Comparison of ENCODE assay signal across 14 cellular contexts in the genomic region with DNA sequence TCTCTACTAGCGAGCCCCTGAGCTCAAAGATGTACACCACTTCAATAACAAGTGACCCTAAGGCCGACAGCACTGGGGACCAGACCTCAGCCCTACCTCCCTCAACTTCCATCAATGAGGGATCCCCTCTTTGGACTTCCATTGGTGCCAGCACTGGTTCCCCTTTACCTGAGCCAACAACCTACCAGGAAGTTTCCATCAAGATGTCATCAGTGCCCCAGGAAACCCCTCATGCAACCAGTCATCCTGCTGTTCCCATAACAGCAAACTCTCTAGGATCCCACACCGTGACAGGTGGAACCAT. TPM values are rescaled to one million over a fixed set of nuclear protein-coding genes. Genes with fewer than 3 reads are reported as not detected.
DNase-seq lines count a peak whose midpoint lies in the region; ATAC-seq, FAIRE-seq and TF ChIP-seq lines count a peak whose summit lies in the region.
"Had no signal": no experiment of that assay in that cellular context is flagged by ENCODE, and none has a peak within 500 bp of the region (broad histone marks: within the 10 kb centered on the region; RNA-seq: fewer than 3 reads in every experiment).

No MANE protein-coding gene starts in this region.

- H4K20me1 ChIP-seq in neural progenitor cell (ENCODE audit: low read depth): no peaks in the 10 kb centered on the region

- peak in 1 of 5 donors; percentile 29 for DNase-seq in CD8-positive, alpha-beta memory T cell
- DNase-seq in Jurkat, Clone E6-1 (ENCODE audit: low read depth, low spot score): no peak
- DNase-seq in activated naive CD8-positive, alpha-beta T cell treated with anti-CD3 and anti-CD28 coated beads, Interleukin-2, amount 10 ng/mL, durations not matched to agents 7 days and 5 days: no peak
- DNase-seq in neural progenitor cell (ENCODE audit: low spot score) (no peak), NCI-H187 treated with DMSO at 0.1 percent for 48 hours (lab: John Stamatoyannopoulos, UW) (no peak), NCI-H748 treated with DMSO at 0.1 percent for 48 hours (lab: John Stamatoyannopoulos, UW) (no peak), small intestine (no peak), NCI-H2081 treated with DMSO at 0.1 percent for 48 hours (lab: John Stamatoyannopoulos, UW) (no peak)
- DNase-seq: Calu3, caudate nucleus, foreskin melanocyte, NCI-H510A, SK-N-SH had no signal

- TF ChIP-seq CTCF in neural progenitor cell (IDR thresholded peaks at IDR 0.05): no peak

- H3K27me3 Mint-ChIP-seq in CD8-positive, alpha-beta memory T cell: peaks cover 0 to 9% of the 10 kb centered on the region in 2 donors
- H3K27me3 Mint-ChIP-seq in activated naive CD8-positive, alpha-beta T cell treated with anti-CD3 and anti-CD28 coated beads, Interleukin-2, amount 10 ng/mL, durations not matched to agents 7 days and 5 days: no peaks in the 10 kb centered on the region
- peaks cover 12% of the 10 kb centered on the region for H3K27me3 Mint-ChIP-seq in neural progenitor cell (ENCODE audit: insufficient read depth, low read depth)

- no peak overlapping the region for H3K9ac ChIP-seq in neural progenitor cell
- H3K9ac ChIP-seq: SK-N-SH had no signal

- H3K27me3 ChIP-seq in CD8-positive, alpha-beta memory T cell (ENCODE audit: insufficient read depth, low read length, poor library complexity, severe bottlenecking): no peaks in the 10 kb centered on the region
- no peaks in the 10 kb centered on the region for H3K27me3 ChIP-seq in neural progenitor cell
- no peaks in the 10 kb centered on the region for H3K27me3 ChIP-seq in small intestine (ENCODE audit: control insufficient read depth in 2 of 2, insufficient read depth in 2 of 2, low read length in 2 of 2)
- H3K27me3 ChIP-seq: left lung had no signal

- H3K27ac ChIP-seq in CD8-positive, alpha-beta memory T cell (ENCODE audit: low read depth, low read length): peak overlapping the region; percentile 77
- no peak overlapping the region for H3K27ac ChIP-seq in neural progenitor cell
- H3K27ac ChIP-seq in small intestine (ENCODE audit: low read depth in 1 of 2, low read length in 1 of 2): peak overlapping the region in 1 of 2 donors; percentile 29

- H3K4me1 ChIP-seq in CD8-positive, alpha-beta memory T cell (ENCODE audit: insufficient read depth, low read length): peaks cover 49% of the 10 kb centered on the region
- H3K4me1 ChIP-seq in neural progenitor cell: peaks cover 21% of the 10 kb centered on the region
- no peaks in the 10 kb centered on the region for H3K4me1 ChIP-seq in small intestine (ENCODE audit: control insufficient read depth in 2 of 2, insufficient read depth in 1 of 2, low read depth in 1 of 2, low read length in 1 of 2)

- no peak for ATAC-seq in activated naive CD8-positive, alpha-beta T cell treated with anti-CD3 and anti-CD28 coated beads, Interleukin-2, amount 10 ng/mL, durations not matched to agents 7 days and 5 days (ENCODE audit: low read depth)

- POLR2A ChIA-PET in CD8-positive, alpha-beta memory T cell (lab: Charles Lee): interaction anchor here (0.8 kb wide), 1 partner anchor 16 kb away, joined by 4 read pairs; a partner anchor contains a TSS
- POLR2A ChIA-PET in activated naive CD8-positive, alpha-beta T cell treated with anti-CD3 and anti-CD28 coated beads, Interleukin-2, amount 10 ng/mL, durations not matched to agents 7 days and 5 days (lab: Charles Lee): interaction anchor here (0.7 to 3.5 kb wide), 10 partner anchors 10 to 144 kb away, joined by 3 to 22 read pairs (median 4); a partner anchor contains a TSS

- H3K4me1 Mint-ChIP-seq in CD8-positive, alpha-beta memory T cell: peaks cover 58 to 73% (median 66%) of the 10 kb centered on the region in 3 donors
- H3K4me1 Mint-ChIP-seq in activated naive CD8-positive, alpha-beta T cell treated with anti-CD3 and anti-CD28 coated beads, Interleukin-2, amount 10 ng/mL, durations not matched to agents 7 days and 5 days: peaks cover 46% of the 10 kb centered on the region
- peaks cover 42% of the 10 kb centered on the region for H3K4me1 Mint-ChIP-seq in neural progenitor cell

- H3K4me2 ChIP-seq in neural progenitor cell: no peak overlapping the region
- H3K4me2 ChIP-seq: SK-N-SH had no signal

- CTCF ChIA-PET in CD8-positive, alpha-beta memory T cell (lab: Charles Lee): interaction anchor here (0.7 to 1.3 kb wide), 5 partner anchors 21 to 665 kb away, joined by 3 to 5 read pairs (median 3); no protein-coding TSS in a partner anchor

- WGBS in small intestine, 3 donors: 69 to 81% (median 72%) methylated on average over 3 of the region's 3 CpGs

- peaks cover 0 to 4% (median 0%) of the 10 kb centered on the region in 5 donors for H3K9me3 Mint-ChIP-seq in CD8-positive, alpha-beta memory T cell
- no peaks in the 10 kb centered on the region for H3K9me3 Mint-ChIP-seq in activated naive CD8-positive, alpha-beta T cell treated with anti-CD3 and anti-CD28 coated beads, Interleukin-2, amount 10 ng/mL, durations not matched to agents 7 days and 5 days
- no peaks in the 10 kb centered on the region for H3K9me3 Mint-ChIP-seq in neural progenitor cell

- no peak for FAIRE-seq in small intestine (lab: Jason Lieb, UNC)

- peak overlapping the region; percentile 83 for H3K4me3 ChIP-seq in CD8-positive, alpha-beta memory T cell (ENCODE audit: low read length)
- H3K4me3 ChIP-seq in Jurkat, Clone E6-1 (ENCODE audit: low read length): peak overlapping the region; percentile 83
- no peak overlapping the region for H3K4me3 ChIP-seq in neural progenitor cell
- peak overlapping the region in 1 of 2 donors; percentile 45 for H3K4me3 ChIP-seq in small intestine (ENCODE audit: low read depth in 1 of 2, low read length in 2 of 2)

- peak overlapping the region; percentile 98 to 100 (median 99) for H3K4me3 Mint-ChIP-seq in CD8-positive, alpha-beta memory T cell
- peak overlapping the region; percentile 99 for H3K4me3 Mint-ChIP-seq in activated naive CD8-positive, alpha-beta T cell treated with anti-CD3 and anti-CD28 coated beads, Interleukin-2, amount 10 ng/mL, durations not matched to agents 7 days and 5 days
- peak overlapping the region; percentile 69 for H3K4me3 Mint-ChIP-seq in neural progenitor cell

- H3K36me3 Mint-ChIP-seq in CD8-positive, alpha-beta memory T cell: peaks cover 12 to 46% (median 18%) of the 10 kb centered on the region in 3 donors
- H3K36me3 Mint-ChIP-seq in activated naive CD8-positive, alpha-beta T cell treated with anti-CD3 and anti-CD28 coated beads, Interleukin-2, amount 10 ng/mL, durations not matched to agents 7 days and 5 days: peaks cover 47% of the 10 kb centered on the region
- no peaks in the 10 kb centered on the region for H3K36me3 Mint-ChIP-seq in neural progenitor cell

- no peak overlapping the region for H2AFZ ChIP-seq in neural progenitor cell (replicated peaks)

- H3K27ac Mint-ChIP-seq in CD8-positive, alpha-beta memory T cell: peak overlapping the region; percentile 92 to 99 (median 98)
- peak overlapping the region; percentile 98 for H3K27ac Mint-ChIP-seq in activated naive CD8-positive, alpha-beta T cell treated with anti-CD3 and anti-CD28 coated beads, Interleukin-2, amount 10 ng/mL, durations not matched to agents 7 days and 5 days
- H3K27ac Mint-ChIP-seq in neural progenitor cell: peak overlapping the region; percentile 91

- no peaks in the 10 kb centered on the region for H3K9me3 ChIP-seq in CD8-positive, alpha-beta memory T cell (ENCODE audit: low read length)
- H3K9me3 ChIP-seq in neural progenitor cell (ENCODE audit: low read depth) (no peaks in the 10 kb centered on the region), small intestine (ENCODE audit: control insufficient read depth, low read depth) (no peaks in the 10 kb centered on the region)
- H3K9me3 ChIP-seq: left lung, SK-N-SH had no signal

- peaks cover 18% of the 10 kb centered on the region for H3F3A ChIP-seq in neural progenitor cell (ENCODE audit: low read depth)

- no peaks in the 10 kb centered on the region for H3K36me3 ChIP-seq in CD8-positive, alpha-beta memory T cell (ENCODE audit: insufficient read depth, low read length)
- no peaks in the 10 kb centered on the region for H3K36me3 ChIP-seq in neural progenitor cell
- H3K36me3 ChIP-seq in small intestine (ENCODE audit: control insufficient read depth in 2 of 2, insufficient read depth in 2 of 2, low read length in 2 of 2): no peaks in the 10 kb centered on the region
- H3K36me3 ChIP-seq: left lung had no signal

- no peaks in the 10 kb centered on the region for H3K79me2 ChIP-seq in neural progenitor cell (ENCODE audit: low read depth)

RNA-seq across cellular contexts. Expression of a gene that starts 0.7 kb away (rescaled TPM):
- total RNA-seq in CD8-positive, alpha-beta memory T cell: 100 to 1,000 TPM; 136 to 144 TPM
- 255 TPM for polyA plus RNA-seq in CD8-positive, alpha-beta memory T cell
- polyA plus RNA-seq in Jurkat, Clone E6-1 (2012; ENCODE audit: insufficient read depth, insufficient read length): 65.0 TPM
- total RNA-seq in activated naive CD8-positive, alpha-beta T cell treated with anti-CD3 and anti-CD28 coated beads, Interleukin-2, amount 10 ng/mL, durations not matched to agents 7 days and 5 days: 100 to 1,000 TPM; 255 to 263 TPM
- total RNA-seq in neural progenitor cell (ENCODE audit: low replicate concordance): 0.02 and 0.25 TPM in 2 replicates
- polyA plus RNA-seq in small intestine: 1 to 10 TPM; 1.1 to 1.6 (median 1.3) TPM
- total RNA-seq: Calu3 had no signal

RNA-seq across cellular contexts. Expression of a gene that starts 15.2 kb away (rescaled TPM):
- 1 to 10 TPM; 3.0 to 3.5 TPM for total RNA-seq in CD8-positive, alpha-beta memory T cell
- polyA plus RNA-seq in CD8-positive, alpha-beta memory T cell: 0.74 TPM
- 39.9 TPM for polyA plus RNA-seq in Jurkat, Clone E6-1 (2012; ENCODE audit: insufficient read depth, insufficient read length)
- 10 to 100 TPM in 1 of 2 experiments, 1 to 10 TPM in 1; 7.4 to 10.0 TPM for total RNA-seq in activated naive CD8-positive, alpha-beta T cell treated with anti-CD3 and anti-CD28 coated beads, Interleukin-2, amount 10 ng/mL, durations not matched to agents 7 days and 5 days
- total RNA-seq in neural progenitor cell (ENCODE audit: low replicate concordance): 49.6 and 112 TPM in 2 replicates
- 10 to 100 TPM; 30.2 to 32.4 (median 31.6) TPM for polyA plus RNA-seq in small intestine

Comparison
In these comparisons a context has a peak if more than half of its experiments do, and no peak if none do; other contexts are left out.
1. RNA of a gene that starts 0.7 kb away (total RNA-seq): 255 to 263 TPM in activated naive CD8-positive, alpha-beta T cell treated with anti-CD3 and anti-CD28 coated beads, Interleukin-2, amount 10 ng/mL, durations not matched to agents 7 days and 5 days and 136 to 144 TPM in CD8-positive, alpha-beta memory T cell; 0.02 to 0.25 TPM in neural progenitor cell; every median in the first group is over 100 times any median in the second.
2. Peak in every context shown above with its lines, with median percentiles within 50 percentile points of each other: H3K27ac Mint-ChIP-seq and H3K4me3 Mint-ChIP-seq.